Comparison of ENCODE assay signal across 8 cellular contexts in genomic region chr17:16351831-16352230, GRCh38. TPM values are rescaled to one million over a fixed set of nuclear protein-coding genes. Genes with fewer than 3 reads are reported as not detected.
DNase-seq lines count a peak whose midpoint lies in the region; ATAC-seq, FAIRE-seq and TF ChIP-seq lines count a peak whose summit lies in the region.

No MANE protein-coding gene starts in this region.

- intact Hi-C loops in head of caudate nucleus (cut with DNase I), result loop anchor here (10.0 kb wide), 1 partner anchor 173 kb away; no protein-coding TSS in a partner anchor

- H3K9me3 ChIP-seq in iPS-20b (ENCODE audit: insufficient read depth, low read depth, low read length) (no peaks in the 10 kb centered on the region), thoracic aorta (no peaks in the 10 kb centered on the region)

- H3K27me3 ChIP-seq in iPS-20b (ENCODE audit: insufficient read depth, low read length) (peaks cover 7% of the 10 kb centered on the region), thoracic aorta (replicated peaks; ENCODE audit: insufficient read depth) (no peaks in the 10 kb centered on the region)

- H3K36me3 ChIP-seq in iPS-20b (ENCODE audit: insufficient read depth, low read depth, low read length) (peaks cover 33% of the 10 kb centered on the region), thoracic aorta (peaks cover 4% of the 10 kb centered on the region)

- ATAC-seq in activated CD8-positive, alpha-beta T cell treated with anti-CD3 and anti-CD28 coated beads, Interleukin-2, amount 10 ng/mL, durations not matched to agents 7 days and 5 days, result no peak
- no peak for ATAC-seq in thoracic aorta (ENCODE audit: insufficient number of reproducible peaks, low FRiP score, low read depth)
- ATAC-seq in GM21390 (IDR thresholded peaks at IDR 0.05; ENCODE audit: unreplicated experiment), result no peak

- H3K36me3 Mint-ChIP-seq in activated CD4-positive, alpha-beta T cell treated with anti-CD3 and anti-CD28 coated beads, Interleukin-2, amount 10 ng/mL, durations not matched to agents 7 days and 5 days (ENCODE audit: low read depth), result peaks cover 6% of the 10 kb centered on the region
- H3K36me3 Mint-ChIP-seq in activated CD8-positive, alpha-beta T cell treated with anti-CD3 and anti-CD28 coated beads, Interleukin-2, amount 10 ng/mL, durations not matched to agents 7 days and 5 days (ENCODE audit: low read depth), result peaks cover 10% of the 10 kb centered on the region

- H3K9me3 Mint-ChIP-seq in activated CD4-positive, alpha-beta T cell treated with anti-CD3 and anti-CD28 coated beads, Interleukin-2, amount 10 ng/mL, durations not matched to agents 7 days and 5 days, result no peaks in the 10 kb centered on the region
- H3K9me3 Mint-ChIP-seq in activated CD8-positive, alpha-beta T cell treated with anti-CD3 and anti-CD28 coated beads, Interleukin-2, amount 10 ng/mL, durations not matched to agents 7 days and 5 days (ENCODE audit: insufficient read depth), result no peaks in the 10 kb centered on the region

- no peaks in the 10 kb centered on the region for H3K4me1 ChIP-seq in iPS-20b (ENCODE audit: insufficient read depth, low read length)
- peaks cover 3 to 12% of the 10 kb centered on the region in 2 donors for H3K4me1 ChIP-seq in thoracic aorta (ENCODE audit: control insufficient read depth in 1 of 2, low read depth in 2 of 2)

- H3K9ac ChIP-seq in iPS-20b (ENCODE audit: low read depth, low read length), result peak overlapping the region; percentile 97

- H3K4me3 ChIP-seq in iPS-20b (ENCODE audit: low read length) (peak overlapping the region; percentile 94), thoracic aorta (peak overlapping the region; percentile 96)

- DNase-seq in activated CD4-positive, alpha-beta T cell treated with anti-CD3 and anti-CD28 coated beads, Interleukin-2, amount 10 ng/mL, durations not matched to agents 7 days and 5 days, result no peak
- DNase-seq in activated CD4-positive, alpha-beta T cell treated with anti-CD3 and anti-CD28 coated beads, Interleukin-2, amount 50 U/mL, for 4 hours, result no peak
- no peak for DNase-seq in activated CD8-positive, alpha-beta T cell treated with anti-CD3 and anti-CD28 coated beads, Interleukin-2, amount 10 ng/mL, durations not matched to agents 7 days and 5 days
- DNase-seq in thoracic aorta (ENCODE audit: low spot score) (no peak), D721Med (ENCODE audit: insufficient read length, low spot score) (no peak), head of caudate nucleus (no peak)

- H3K27ac ChIP-seq in iPS-20b (ENCODE audit: low read length) (no peak overlapping the region), thoracic aorta (no peak overlapping the region)

- TF ChIP-seq CTCF in thoracic aorta (IDR thresholded peaks at IDR 0.05), result no peak
- no peak for TF ChIP-seq CTCF in D721Med (IDR thresholded peaks at IDR 0.05; ENCODE audit: insufficient read depth, missing control alignments)

- peaks cover 23% of the 10 kb centered on the region for H3K4me1 Mint-ChIP-seq in activated CD4-positive, alpha-beta T cell treated with anti-CD3 and anti-CD28 coated beads, Interleukin-2, amount 10 ng/mL, durations not matched to agents 7 days and 5 days
- H3K4me1 Mint-ChIP-seq in activated CD8-positive, alpha-beta T cell treated with anti-CD3 and anti-CD28 coated beads, Interleukin-2, amount 10 ng/mL, durations not matched to agents 7 days and 5 days (ENCODE audit: low read depth), result peaks cover 25% of the 10 kb centered on the region

- H3K27me3 Mint-ChIP-seq in activated CD4-positive, alpha-beta T cell treated with anti-CD3 and anti-CD28 coated beads, Interleukin-2, amount 10 ng/mL, durations not matched to agents 7 days and 5 days, result no peaks in the 10 kb centered on the region
- H3K27me3 Mint-ChIP-seq in activated CD8-positive, alpha-beta T cell treated with anti-CD3 and anti-CD28 coated beads, Interleukin-2, amount 10 ng/mL, durations not matched to agents 7 days and 5 days (ENCODE audit: low read depth), result peaks cover 3% of the 10 kb centered on the region

- peak overlapping the region; percentile 87 for H3K27ac Mint-ChIP-seq in activated CD4-positive, alpha-beta T cell treated with anti-CD3 and anti-CD28 coated beads, Interleukin-2, amount 10 ng/mL, durations not matched to agents 7 days and 5 days
- H3K27ac Mint-ChIP-seq in activated CD8-positive, alpha-beta T cell treated with anti-CD3 and anti-CD28 coated beads, Interleukin-2, amount 10 ng/mL, durations not matched to agents 7 days and 5 days, result peak overlapping the region; percentile 79

- CTCF ChIA-PET in activated CD4-positive, alpha-beta T cell treated with anti-CD3 and anti-CD28 coated beads, Interleukin-2, amount 10 ng/mL, durations not matched to agents 7 days and 5 days (lab: Charles Lee), result interaction anchor here (1.5 to 3.6 kb wide), 2 partner anchors 12 to 64 kb away, joined by 4 to 27 read pairs; no protein-coding TSS in a partner anchor
- CTCF ChIA-PET in activated CD8-positive, alpha-beta T cell treated with anti-CD3 and anti-CD28 coated beads, Interleukin-2, amount 10 ng/mL, durations not matched to agents 7 days and 5 days (lab: Charles Lee), result interaction anchor here (0.7 to 3.4 kb wide), 8 partner anchors 9 to 323 kb away, joined by 3 to 26 read pairs (median 7); partner anchors contain the start of gene TRPV2

- FAIRE-seq in D721Med (lab: Jason Lieb, UNC), result no peak

- H3K4me3 Mint-ChIP-seq in activated CD4-positive, alpha-beta T cell treated with anti-CD3 and anti-CD28 coated beads, Interleukin-2, amount 10 ng/mL, durations not matched to agents 7 days and 5 days, result peak overlapping the region; percentile 89
- H3K4me3 Mint-ChIP-seq in activated CD8-positive, alpha-beta T cell treated with anti-CD3 and anti-CD28 coated beads, Interleukin-2, amount 10 ng/mL, durations not matched to agents 7 days and 5 days, result peak overlapping the region; percentile 83

- POLR2A ChIA-PET in activated CD4-positive, alpha-beta T cell treated with anti-CD3 and anti-CD28 coated beads, Interleukin-2, amount 10 ng/mL, durations not matched to agents 7 days and 5 days (lab: Charles Lee), result no interaction called here
- POLR2A ChIA-PET in activated CD8-positive, alpha-beta T cell treated with anti-CD3 and anti-CD28 coated beads, Interleukin-2, amount 10 ng/mL, durations not matched to agents 7 days and 5 days (lab: Charles Lee), result interaction anchor here (0.8 to 2.4 kb wide), 5 partner anchors 9 to 87 kb away, joined by 3 to 19 read pairs (median 5); partner anchors contain the start of gene UBB

RNA-seq across cellular contexts. Expression of gene CENPV, which starts 1.4 kb away (rescaled TPM):
- 10 to 100 TPM; 16.6 to 21.1 TPM for total RNA-seq in activated CD4-positive, alpha-beta T cell treated with anti-CD3 and anti-CD28 coated beads, Interleukin-2, amount 10 ng/mL, durations not matched to agents 7 days and 5 days
- 10 to 100 TPM; 28.6 to 36.4 TPM for total RNA-seq in activated CD8-positive, alpha-beta T cell treated with anti-CD3 and anti-CD28 coated beads, Interleukin-2, amount 10 ng/mL, durations not matched to agents 7 days and 5 days
- 10 to 100 TPM; 12.0 to 32.5 TPM for total RNA-seq in thoracic aorta

RNA-seq across cellular contexts. Expression of gene UBB, which starts 29.1 kb away (rescaled TPM):
- total RNA-seq in activated CD4-positive, alpha-beta T cell treated with anti-CD3 and anti-CD28 coated beads, Interleukin-2, amount 10 ng/mL, durations not matched to agents 7 days and 5 days, result 1,000 to 10,000 TPM; 1,415 to 1,539 TPM
- total RNA-seq in activated CD8-positive, alpha-beta T cell treated with anti-CD3 and anti-CD28 coated beads, Interleukin-2, amount 10 ng/mL, durations not matched to agents 7 days and 5 days, result 1,000 to 10,000 TPM; 1,415 to 1,441 TPM
- 100 to 1,000 TPM; 520 to 686 TPM for total RNA-seq in thoracic aorta
